ENCODE assay signal across 1 cellular context in genomic region chr15:92683511-92683834, GRCh38.
TF ChIP-seq lines count a peak whose summit lies in the region.

No MANE protein-coding gene starts in this region.

TF ChIP-seq in K562, 482 proteins besides CTCF, POLR2A, EP300 and RAD21 (continued from another document):
- no peak for TF ChIP-seq ARID4B (CRISPR knock-in tag; IDR thresholded peaks at IDR 0.05)
- 0 out of 2 replicates have a peak, but pooled peaks have one; percentile 22 for TF ChIP-seq LEF1 (IDR thresholded peaks at IDR 0.05)
- no peak for TF ChIP-seq RCOR1 (IDR thresholded peaks at IDR 0.05; ENCODE audit: borderline replicate concordance in 1 of 2, low read depth in 2 of 2, low read length in 2 of 2)
- no peak for TF ChIP-seq RHOXF2B (CRISPR knock-in tag; conservative IDR thresholded peaks at IDR 0.05)
- TF ChIP-seq ZC3H8 (IDR thresholded peaks at IDR 0.05): no peak
- no peak for TF ChIP-seq ZNF696 (CRISPR knock-in tag; conservative IDR thresholded peaks at IDR 0.05)
- TF ChIP-seq ZNF124 (CRISPR knock-in tag; IDR thresholded peaks at IDR 0.05): no peak
